Comparison of ENCODE assay signal across 14 cellular contexts in genomic region chr9:84677080-84677479, GRCh38.
"Had no signal": no experiment of that assay in that cellular context is flagged by ENCODE, and none has a peak within 500 bp of the region (broad histone marks: within the 10 kb centered on the region; RNA-seq: fewer than 3 reads in every experiment).

No MANE protein-coding gene starts in this region.

- H3K4me3 ChIP-seq: breast epithelium, gastrocnemius medialis had no signal

- H3K27me3 ChIP-seq: breast epithelium had no signal

- ATAC-seq: gastrocnemius medialis; left ventricle myocardium superior; natural killer cell; stimulated activated memory B cell treated with anti-CD40 and anti-IgM and Interleukin-4, amounts not matched to agents 10 μg/mL and 1 μg/mL and 100 μg/mL, for 72 hours had no signal

- H3K9me3 ChIP-seq: breast epithelium, gastrocnemius medialis had no signal

- H3K4me1 ChIP-seq: breast epithelium, gastrocnemius medialis had no signal

- H3K36me3 ChIP-seq: breast epithelium, gastrocnemius medialis had no signal

- H3K27ac ChIP-seq: gastrocnemius medialis had no signal

- DNase-seq: activated CD4-positive, alpha-beta T cell treated with anti-CD3 and anti-CD28 coated beads, Interleukin-2, amount 50 U/mL, for 1 hour; activated CD8-positive, alpha-beta memory T cell treated with anti-CD3 and anti-CD28 coated beads for 24 hours; activated gamma-delta T cell treated with Interleukin-2 at 50 U/mL for 16 hours; dermis blood vessel endothelial cell; erythroblast; gastrocnemius medialis; islet precursor cell; left ventricle myocardium superior; mesenchymal stem cell; natural killer cell; stimulated activated CD4-positive, alpha-beta T cell treated with anti-CD3 and anti-CD28 coated beads, Interleukin-2, amount 100 ng/mL, for 48 hours; trophoblast cell had no signal
